ENCODE assay signal across 1 cellular context in the genomic region with DNA sequence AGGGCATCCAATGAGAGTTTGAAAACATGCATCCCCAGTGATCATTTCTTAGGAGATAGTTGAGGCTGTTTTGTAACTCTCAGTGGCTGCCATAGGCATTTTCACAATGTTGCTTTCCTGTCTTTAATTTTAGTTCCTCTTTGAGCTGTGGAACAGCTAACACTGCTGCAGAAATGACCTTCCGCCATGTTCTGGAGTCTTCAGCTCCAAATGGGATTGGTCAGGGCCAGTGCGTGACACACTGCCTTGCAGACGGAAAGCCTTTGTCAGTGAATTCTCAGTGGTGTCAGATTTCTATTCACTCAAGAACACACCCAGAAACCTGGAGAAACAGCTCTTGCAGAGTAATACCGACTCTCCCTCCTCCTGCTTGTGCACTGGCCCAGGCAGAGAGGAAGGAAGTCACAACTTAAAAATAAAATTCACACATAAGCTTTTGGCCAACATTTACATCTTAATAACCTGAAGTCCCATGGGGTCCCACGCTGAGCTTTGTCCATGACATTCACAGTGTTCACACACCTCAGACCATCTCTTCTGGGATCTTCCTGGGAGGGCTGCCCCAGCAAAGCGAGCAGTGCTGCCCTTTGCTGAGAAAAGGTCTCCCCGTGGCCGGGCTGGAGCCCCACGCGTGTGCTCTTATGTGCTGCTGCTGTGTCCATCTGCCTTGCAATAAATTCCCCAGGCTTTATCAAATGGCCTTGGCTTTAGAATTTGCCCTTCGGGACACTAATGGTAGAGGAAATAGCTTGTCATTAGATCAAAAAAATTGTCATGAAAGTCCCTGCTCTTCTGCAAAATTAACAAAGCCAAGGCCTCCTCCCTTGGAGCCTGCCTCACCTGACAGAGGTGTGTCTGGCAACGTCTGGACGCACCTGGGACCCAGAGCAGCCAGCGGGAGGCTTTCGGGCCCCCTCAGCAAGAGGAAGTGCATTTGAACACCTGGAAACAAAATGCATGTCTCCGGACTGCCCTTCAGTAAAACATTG.
TF ChIP-seq lines count a peak whose summit lies in the region.

No MANE protein-coding gene starts in this region.

TF ChIP-seq in H1, 55 proteins besides CTCF, POLR2A, EP300 and RAD21 (continued from another document):
- TF ChIP-seq FOSL1 (IDR thresholded peaks at IDR 0.05; ENCODE audit: insufficient read depth, low read depth, low read length) (no peak), CREB1 (IDR thresholded peaks at IDR 0.05) (peak; percentile 59; the same call in 1 of the 2 replicates), POLR2AphosphoS5 (IDR thresholded peaks at IDR 0.05; ENCODE audit: low read depth, low read length) (0 out of 2 replicates have a peak, but pooled peaks have one; percentile 15)
